In the genomic region with DNA sequence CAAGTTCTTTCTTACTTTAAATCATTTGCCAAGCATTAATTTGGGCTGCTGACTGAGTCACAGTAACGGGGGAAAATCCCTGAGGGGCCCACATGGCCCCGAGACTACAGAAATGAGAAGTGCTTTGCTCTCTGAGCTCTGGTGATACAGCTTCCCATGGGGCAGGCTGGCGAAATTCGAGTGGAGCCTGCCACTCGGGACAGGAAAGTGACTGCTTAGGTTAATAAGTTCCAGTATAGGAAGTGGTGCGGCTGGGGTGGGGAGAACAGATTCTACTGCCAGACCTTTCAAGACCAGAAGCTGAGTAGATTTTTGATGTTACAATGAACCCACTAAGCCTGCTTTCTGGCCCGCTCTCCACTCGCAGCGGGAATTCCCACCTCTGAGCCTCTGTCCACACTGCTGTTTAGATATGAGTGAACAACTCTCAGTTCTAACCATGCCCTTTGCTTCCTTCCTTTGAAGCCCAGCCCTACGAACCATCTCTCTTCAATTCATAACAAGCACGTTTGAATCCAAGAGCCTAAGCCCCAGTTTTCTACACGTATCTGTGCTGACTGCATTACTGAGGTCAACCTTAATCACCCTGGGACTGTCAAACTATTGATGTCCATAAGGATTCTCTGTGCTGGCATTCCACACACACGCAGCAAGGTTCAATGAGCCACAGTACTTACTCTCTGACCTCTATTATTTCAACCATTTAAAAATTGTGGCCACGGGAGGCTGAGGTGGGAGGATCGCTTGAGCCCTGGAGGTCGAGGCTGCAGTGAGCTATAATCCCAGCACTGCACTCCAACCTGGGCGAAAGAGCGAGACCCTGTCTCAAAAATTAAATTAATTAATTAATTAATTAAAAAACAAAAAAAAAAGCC, we compare ENCODE assay signal across 8 cellular contexts.
DNase-seq lines count a peak whose midpoint lies in the region; ATAC-seq and TF ChIP-seq lines count a peak whose summit lies in the region.

No MANE protein-coding gene starts in this region.

- DNase-seq in activated gamma-delta T cell treated with Interleukin-2 at 50 U/mL for 16 hours (peak; percentile 41), activated gamma-delta T cell (lab: John Stamatoyannopoulos, UW) (no peak), fibroblast of pulmonary artery (ENCODE audit: low read depth) (peak; percentile 33), COLO668 (lab: John Stamatoyannopoulos, UW; ENCODE audit: unreplicated experiment) (no peak)
- peak; percentile 92 for DNase-seq in activated CD8-positive, alpha-beta memory T cell treated with anti-CD3 and anti-CD28 coated beads for 24 hours
- DNase-seq in stimulated activated CD4-positive, alpha-beta T cell treated with anti-CD3 and anti-CD28 coated beads, Interleukin-15, amount 100 ng/mL, for 24 hours: peak; percentile 88

- ATAC-seq in HG03520 (IDR thresholded peaks at IDR 0.05; ENCODE audit: unreplicated experiment) (peak; percentile 63), GM18519 (IDR thresholded peaks at IDR 0.05; ENCODE audit: low FRiP score, unreplicated experiment) (no peak)

- no peak overlapping the region for H3K4me3 ChIP-seq in fibroblast of pulmonary artery (replicated peaks; ENCODE audit: low read depth, low read length)

- TF ChIP-seq CTCF in fibroblast of pulmonary artery (IDR thresholded peaks at IDR 0.05; ENCODE audit: low read length, missing control alignments): no peak

Comparison
In these comparisons a context has a peak if more than half of its experiments do, and no peak if none do; other contexts are left out.
1. DNase-seq: peak in activated gamma-delta T cell treated with Interleukin-2 at 50 U/mL for 16 hours (single experiment), activated CD8-positive, alpha-beta memory T cell treated with anti-CD3 and anti-CD28 coated beads for 24 hours (single experiment), fibroblast of pulmonary artery (single experiment) and stimulated activated CD4-positive, alpha-beta T cell treated with anti-CD3 and anti-CD28 coated beads, Interleukin-15, amount 100 ng/mL, for 24 hours (single experiment); none in activated gamma-delta T cell (single experiment) and COLO668 (single experiment).